Comparison of ENCODE assay signal across 8 cellular contexts in genomic region chr7:95723583-95724180, GRCh38. TPM values are rescaled to one million over a fixed set of nuclear protein-coding genes. Genes with fewer than 3 reads are reported as not detected.
DNase-seq lines count a peak whose midpoint lies in the region; ATAC-seq and TF ChIP-seq lines count a peak whose summit lies in the region.

No MANE protein-coding gene starts in this region.

- intact Hi-C loops in heart left ventricle (cut with DNase I) (loop anchor here in 8 of 10 donors (2.0 to 10.0 kb wide), 3 partner anchors 143 to 1301 kb away; partner anchors contain the start of gene DLX5 (in 2 of the 8)), sciatic nerve (cut with DNase I) (no loop called here)
- intact Hi-C loops in CD8-positive, alpha-beta T cell (cut with DNase I, micrococcal nuclease) = no loop called here

- no peaks in the 10 kb centered on the region for H3K36me3 ChIP-seq in heart left ventricle
- no peaks in the 10 kb centered on the region for H3K36me3 ChIP-seq in effector memory CD4-positive, alpha-beta T cell (ENCODE audit: control insufficient read depth, insufficient read depth, low read length)
- H3K36me3 ChIP-seq in CD8-positive, alpha-beta T cell (ENCODE audit: insufficient read depth, low read length) = no peaks in the 10 kb centered on the region

- peaks cover 2% of the 10 kb centered on the region for H3K27me3 Mint-ChIP-seq in CD8-positive, alpha-beta T cell (ENCODE audit: low read depth)

- no peaks in the 10 kb centered on the region for H3K4me1 ChIP-seq in heart left ventricle
- H3K4me1 ChIP-seq in effector memory CD4-positive, alpha-beta T cell (ENCODE audit: control insufficient read depth, insufficient read depth, low read length, poor library complexity, severe bottlenecking) = no peaks in the 10 kb centered on the region
- H3K4me1 ChIP-seq in CD8-positive, alpha-beta T cell (ENCODE audit: insufficient read depth, low read length) = no peaks in the 10 kb centered on the region

- DNase-seq in DMS79 (lab: John Stamatoyannopoulos, UW) (peak; percentile 42), NCI-H1048 (lab: John Stamatoyannopoulos, UW) (peak; percentile 23), SW480 (ENCODE audit: low spot score) (peak; percentile 86), heart left ventricle (peak in 2 of 5 donors; percentile 16 to 29), sciatic nerve (ENCODE audit: low spot score) (no peak)
- no peak for DNase-seq in effector memory CD4-positive, alpha-beta T cell
- no peak for DNase-seq in CD8-positive, alpha-beta T cell

- CTCF ChIA-PET in CD8-positive, alpha-beta T cell (lab: Charles Lee) = no interaction called here

- H3K27ac Mint-ChIP-seq in CD8-positive, alpha-beta T cell = no peak overlapping the region

- no peaks in the 10 kb centered on the region for H3K4me1 Mint-ChIP-seq in CD8-positive, alpha-beta T cell (ENCODE audit: low read depth)

- POLR2A ChIA-PET in CD8-positive, alpha-beta T cell (lab: Charles Lee) = no interaction called here

- no peaks in the 10 kb centered on the region for H3K9me3 ChIP-seq in heart left ventricle
- no peaks in the 10 kb centered on the region for H3K9me3 ChIP-seq in effector memory CD4-positive, alpha-beta T cell (ENCODE audit: control insufficient read depth, low read length)
- H3K9me3 ChIP-seq in CD8-positive, alpha-beta T cell (ENCODE audit: low read length) = no peaks in the 10 kb centered on the region

- no peak for TF ChIP-seq POLR2A in heart left ventricle (IDR thresholded peaks at IDR 0.05)

- H3K36me3 Mint-ChIP-seq in CD8-positive, alpha-beta T cell = no peaks in the 10 kb centered on the region

- no peaks in the 10 kb centered on the region for H3K9me3 Mint-ChIP-seq in CD8-positive, alpha-beta T cell

- ATAC-seq in GM21619 (IDR thresholded peaks at IDR 0.05; ENCODE audit: unreplicated experiment) (peak; percentile 51), heart left ventricle (peak in 3 of 4 donors; percentile 78 to 88 (median 84)), sciatic nerve (peak; percentile 57)
- no peak for ATAC-seq in CD8-positive, alpha-beta T cell

- no peak overlapping the region for H3K4me3 ChIP-seq in heart left ventricle
- H3K4me3 ChIP-seq in effector memory CD4-positive, alpha-beta T cell (ENCODE audit: insufficient read depth, low read depth, low read length, poor library complexity, severe bottlenecking) = no peak overlapping the region
- H3K4me3 ChIP-seq in CD8-positive, alpha-beta T cell (ENCODE audit: low read depth, low read length) = no peak overlapping the region

- no peak overlapping the region for H3K4me3 Mint-ChIP-seq in CD8-positive, alpha-beta T cell

- WGBS in heart left ventricle, 4 donors = 13 to 22% (median 15%) methylated on average over 2 of the region's 2 CpGs

- H3K27ac ChIP-seq in heart left ventricle = no peak overlapping the region
- no peak overlapping the region for H3K27ac ChIP-seq in effector memory CD4-positive, alpha-beta T cell (ENCODE audit: insufficient read depth, low read length, poor library complexity, severe bottlenecking)
- no peak overlapping the region for H3K27ac ChIP-seq in CD8-positive, alpha-beta T cell (ENCODE audit: low read depth, low read length)

- H3K27me3 ChIP-seq in heart left ventricle = peaks cover 0 to 6% (median 0%) of the 10 kb centered on the region in 9 donors
- H3K27me3 ChIP-seq in effector memory CD4-positive, alpha-beta T cell (replicated peaks; ENCODE audit: control insufficient read depth, insufficient read depth, low read length, poor library complexity, severe bottlenecking) = no peaks in the 10 kb centered on the region
- no peaks in the 10 kb centered on the region for H3K27me3 ChIP-seq in CD8-positive, alpha-beta T cell (ENCODE audit: insufficient read depth, low read length)

- peak in 11 of 12 donors; percentile 33 to 59 (median 50) for TF ChIP-seq CTCF in heart left ventricle (IDR thresholded peaks at IDR 0.05)
- no peak for TF ChIP-seq CTCF in CD8-positive, alpha-beta T cell (IDR thresholded peaks at IDR 0.05)

RNA-seq across cellular contexts. Expression of gene DYNC1I1, which starts 48.7 kb away (rescaled TPM):
- total RNA-seq in heart left ventricle (10 to 100 TPM; 20.3 to 46.8 (median 38.8) TPM), sciatic nerve (4.3 TPM)
- 10 to 100 TPM in 1 of 2 donors, 1 to 10 TPM in 1; 6.1 to 14.4 TPM for polyA plus RNA-seq in heart left ventricle
- not detected for total RNA-seq in CD8-positive, alpha-beta T cell

Comparison
In these comparisons a context has a peak if more than half of its experiments do, and no peak if none do; other contexts are left out.
1. DNase-seq: peak in DMS79 (single experiment), NCI-H1048 (single experiment) and SW480 (single experiment); none in sciatic nerve (single experiment), effector memory CD4-positive, alpha-beta T cell (0 of 3) and CD8-positive, alpha-beta T cell (0 of 7).
2. intact Hi-C loops: an anchor here in heart left ventricle (2.0 to 10.0 kb wide); none called in sciatic nerve and CD8-positive, alpha-beta T cell.